Comparison of ENCODE assay signal across 14 cellular contexts in genomic region chr9:121633736-121634135, GRCh38. TPM values are rescaled to one million over a fixed set of nuclear protein-coding genes. Genes with fewer than 3 reads are reported as not detected.
"Had no signal": no experiment of that assay in that cellular context is flagged by ENCODE, and none has a peak within 500 bp of the region (broad histone marks: within the 10 kb centered on the region; RNA-seq: fewer than 3 reads in every experiment).

No MANE protein-coding gene starts in this region.

- H3K36me3 ChIP-seq: brain microvascular endothelial cell had no signal

- H3K79me2 ChIP-seq: hepatocyte had no signal

- H3K36me3 Mint-ChIP-seq: activated CD4-positive, alpha-beta memory T cell treated with anti-CD3 and anti-CD28 coated beads for 36 hours; activated naive CD4-positive, alpha-beta T cell treated with anti-CD3 and anti-CD28 coated beads, Interleukin-2, amount 50 U/mL, for 24 hours; stimulated activated memory B cell treated with anti-CD40 and anti-IgM and Interleukin-4, amounts not matched to agents 10 μg/mL and 1 μg/mL and 100 μg/mL, for 72 hours had no signal

- H3K4me1 Mint-ChIP-seq: activated naive CD4-positive, alpha-beta T cell treated with anti-CD3 and anti-CD28 coated beads, Interleukin-2, amount 50 U/mL, for 24 hours had no signal

- DNase-seq: activated CD4-positive, alpha-beta memory T cell treated with anti-CD3 and anti-CD28 coated beads for 36 hours; activated CD8-positive, alpha-beta memory T cell treated with anti-CD3 and anti-CD28 coated beads, Interleukin-2, amount 50 U/mL, for 4 hours; activated effector memory CD4-positive, alpha-beta T cell treated with anti-CD3 and anti-CD28 coated beads, Interleukin-2, amount 50 U/mL, for 16 hours; brain microvascular endothelial cell; midbrain; stimulated activated CD4-positive, alpha-beta T cell treated with anti-CD3 and anti-CD28 coated beads, Interleukin-1b, Interleukin-23, amount 100 ng/mL, for 48 hours had no signal

- H2AFZ ChIP-seq: hepatocyte had no signal

- ATAC-seq: esophagus mucosa had no signal

- H3K4me2 ChIP-seq: SK-N-SH had no signal

- H3K27me3 ChIP-seq: brain microvascular endothelial cell, hepatocyte had no signal

- H3K27ac ChIP-seq: brain microvascular endothelial cell, hepatocyte had no signal

- H3K4me3 ChIP-seq: hepatocyte, lung had no signal

- H3K9me3 ChIP-seq: SK-N-SH had no signal

- H3K9me3 Mint-ChIP-seq: activated CD4-positive, alpha-beta memory T cell treated with anti-CD3 and anti-CD28 coated beads for 36 hours; activated naive CD4-positive, alpha-beta T cell treated with anti-CD3 and anti-CD28 coated beads, Interleukin-2, amount 50 U/mL, for 24 hours; stimulated activated memory B cell treated with anti-CD40 and anti-IgM and Interleukin-4, amounts not matched to agents 10 μg/mL and 1 μg/mL and 100 μg/mL, for 72 hours; T-helper 1 cell treated with Interleukin-12 subunit alpha and Interleukin-12 subunit beta and Interleukin-4 antibody, amounts not matched to agents 30 μg/mL and 1 μg/mL, for 36 hours had no signal

- H3K9ac ChIP-seq: SK-N-SH had no signal

- H3K4me3 Mint-ChIP-seq: activated CD4-positive, alpha-beta memory T cell treated with anti-CD3 and anti-CD28 coated beads for 36 hours; activated CD4-positive, alpha-beta T cell treated with anti-CD3 and anti-CD28 coated beads for 36 hours; activated naive CD4-positive, alpha-beta T cell treated with anti-CD3 and anti-CD28 coated beads, Interleukin-2, amount 50 U/mL, for 24 hours; stimulated activated memory B cell treated with anti-CD40 and anti-IgM and Interleukin-4, amounts not matched to agents 10 μg/mL and 1 μg/mL and 100 μg/mL, for 72 hours; T-helper 1 cell treated with Interleukin-12 subunit alpha and Interleukin-12 subunit beta and Interleukin-4 antibody, amounts not matched to agents 30 μg/mL and 1 μg/mL, for 36 hours had no signal

- H3K27ac Mint-ChIP-seq: activated CD4-positive, alpha-beta memory T cell treated with anti-CD3 and anti-CD28 coated beads for 36 hours; activated CD4-positive, alpha-beta T cell treated with anti-CD3 and anti-CD28 coated beads for 36 hours; activated naive CD4-positive, alpha-beta T cell treated with anti-CD3 and anti-CD28 coated beads, Interleukin-2, amount 50 U/mL, for 24 hours; stimulated activated memory B cell treated with anti-CD40 and anti-IgM and Interleukin-4, amounts not matched to agents 10 μg/mL and 1 μg/mL and 100 μg/mL, for 72 hours had no signal

RNA-seq across cellular contexts. Expression of gene DAB2IP, which starts 17.7 kb away (rescaled TPM):
- total RNA-seq: activated CD4-positive, alpha-beta memory T cell treated with anti-CD3 and anti-CD28 coated beads for 36 hours had no signal
